Comparison of ENCODE assay signal across 10 cellular contexts in genomic region chr4:16893141-16893571, GRCh38. TPM values are rescaled to one million over a fixed set of nuclear protein-coding genes. Genes with fewer than 3 reads are reported as not detected.
A peak's percentile ranks its signal among the peaks of the same experiment; 100 is the strongest.
DNase-seq lines count a peak whose midpoint lies in the region; ATAC-seq, FAIRE-seq and TF ChIP-seq lines count a peak whose summit lies in the region.
"Had no signal": no experiment of that assay in that cellular context is flagged by ENCODE, and none has a peak within 500 bp of the region (broad histone marks: within the 10 kb centered on the region; RNA-seq: fewer than 3 reads in every experiment).

No MANE protein-coding gene starts in this region.

- H3K36me3 Mint-ChIP-seq in CD8-positive, alpha-beta memory T cell = no peaks in the 10 kb centered on the region

- no peak for TF ChIP-seq CTCF in Loucy (conservative IDR thresholded peaks at IDR 0.05; ENCODE audit: low read length)
- TF ChIP-seq CTCF in endothelial cell of umbilical vein (IDR thresholded peaks at IDR 0.05; ENCODE audit: extremely low read depth in 1 of 2, insufficient read depth in 1 of 2, low read depth in 1 of 2, low read length in 2 of 2) = no peak
- no peak for TF ChIP-seq CTCF in osteoblast (IDR thresholded peaks at IDR 0.05; ENCODE audit: extremely low read depth, low read depth, low read length)
- no peak for TF ChIP-seq CTCF in omental fat pad (IDR thresholded peaks at IDR 0.05)

- H3K4me2 ChIP-seq in Loucy (ENCODE audit: low read depth, low read length, poor library complexity, severe bottlenecking) = peak overlapping the region; percentile 29
- peak overlapping the region; percentile 94 for H3K4me2 ChIP-seq in endothelial cell of umbilical vein (ENCODE audit: insufficient read depth, low read length)
- peak overlapping the region; percentile 76 for H3K4me2 ChIP-seq in osteoblast (ENCODE audit: insufficient read depth, low read length)
- H3K4me2 ChIP-seq: KMS-11 had no signal

- H3K36me3 ChIP-seq in CD8-positive, alpha-beta memory T cell (ENCODE audit: insufficient read depth, low read length) = no peaks in the 10 kb centered on the region
- no peaks in the 10 kb centered on the region for H3K36me3 ChIP-seq in Loucy (ENCODE audit: insufficient read depth, low read length)
- peaks cover 0 to 2% of the 10 kb centered on the region in 2 experiments for H3K36me3 ChIP-seq in endothelial cell of umbilical vein (ENCODE audit: control insufficient read depth in 2 of 2, extremely low read depth in 1 of 2, insufficient read depth in 2 of 2, low read length in 2 of 2)
- peaks cover 4% of the 10 kb centered on the region for H3K36me3 ChIP-seq in osteoblast (ENCODE audit: insufficient read depth, low read length)

- no peak for TF ChIP-seq POLR2A in endothelial cell of umbilical vein (IDR thresholded peaks at IDR 0.05; ENCODE audit: low read depth, low read length)

- H3K27ac ChIP-seq in CD8-positive, alpha-beta memory T cell (ENCODE audit: low read depth, low read length) = no peak overlapping the region
- H3K27ac ChIP-seq in endothelial cell of umbilical vein (ENCODE audit: insufficient read depth, low read depth, low read length) = peak overlapping the region; percentile 61
- H3K27ac ChIP-seq in osteoblast (ENCODE audit: low read depth, low read length) = peak overlapping the region; percentile 80
- H3K27ac ChIP-seq: KMS-11 had no signal

- H3K9me3 Mint-ChIP-seq in CD8-positive, alpha-beta memory T cell = no peaks in the 10 kb centered on the region

- 0 out of 2 replicates have a peak overlapping the region, but pooled peaks have one; percentile 23 for H2AFZ ChIP-seq in Loucy (ENCODE audit: low read length)
- H2AFZ ChIP-seq in endothelial cell of umbilical vein (ENCODE audit: low read depth, low read length) = peak overlapping the region; percentile 36
- H2AFZ ChIP-seq in osteoblast (ENCODE audit: low read length) = peak overlapping the region; percentile 61

- H3K4me3 Mint-ChIP-seq in CD8-positive, alpha-beta memory T cell = peak overlapping the region in 6 of 7 donors; percentile 20 to 76 (median 58)

- H4K20me1 ChIP-seq in Loucy (ENCODE audit: insufficient read depth, low read length, poor library complexity, severe bottlenecking) (no peaks in the 10 kb centered on the region), endothelial cell of umbilical vein (replicated peaks; ENCODE audit: control insufficient read depth, extremely low read depth, insufficient read depth, low read length) (no peaks in the 10 kb centered on the region), osteoblast (ENCODE audit: insufficient read depth, low read length) (no peaks in the 10 kb centered on the region)

- POLR2A ChIA-PET in CD8-positive, alpha-beta memory T cell (lab: Charles Lee) = no interaction called here
- POLR2A ChIA-PET in endothelial cell of umbilical vein (lab: Charles Lee) = interaction anchor here (0.6 kb wide), 1 partner anchor 35 kb away, joined by 4 read pairs; no protein-coding TSS in a partner anchor

- dilution Hi-C loops in endothelial cell of umbilical vein (cut with MboI; ENCODE audit: extremely low pct_ligation_motif_present, low sequenced_read_pairs) = no loop called here

- no TSS peak for BruUV-seq in endothelial cell of umbilical vein (replicated peaks; lab: Mats Ljungman, UMichigan)

- no peaks in the 10 kb centered on the region for H3K9me2 ChIP-seq in Loucy (replicated peaks; ENCODE audit: low read depth, low read length)

- H3K27me3 ChIP-seq in CD8-positive, alpha-beta memory T cell (ENCODE audit: insufficient read depth, low read length, poor library complexity, severe bottlenecking) = no peaks in the 10 kb centered on the region
- H3K27me3 ChIP-seq in Loucy (ENCODE audit: insufficient read depth, low read length, poor library complexity, severe bottlenecking) (no peaks in the 10 kb centered on the region), endothelial cell of umbilical vein (ENCODE audit: control insufficient read depth in 2 of 2, insufficient read depth in 2 of 2, low read length in 2 of 2) (no peaks in the 10 kb centered on the region), osteoblast (ENCODE audit: insufficient read depth, low read length) (no peaks in the 10 kb centered on the region)

- H3K9me1 ChIP-seq in endothelial cell of umbilical vein (replicated peaks; ENCODE audit: control insufficient read depth, extremely low read depth, insufficient read depth, low read length) = no peaks in the 10 kb centered on the region

- CTCF ChIA-PET in CD8-positive, alpha-beta memory T cell (lab: Charles Lee) = no interaction called here
- CTCF ChIA-PET in endothelial cell of umbilical vein (lab: Charles Lee) = interaction anchor here (0.6 to 2.8 kb wide), 9 partner anchors 11 to 656 kb away, joined by 3 to 9 read pairs (median 4); no protein-coding TSS in a partner anchor

- H3K9ac ChIP-seq in Loucy (ENCODE audit: low read depth, low read length, poor library complexity, severe bottlenecking) (no peak overlapping the region), endothelial cell of umbilical vein (replicated peaks; ENCODE audit: extremely low read depth, insufficient read depth, low read length) (peak overlapping the region; percentile 70)
- H3K9ac ChIP-seq: KMS-11 had no signal

- FAIRE-seq in endothelial cell of umbilical vein (lab: Jason Lieb, UNC) = no peak

- H3K27me3 Mint-ChIP-seq in CD8-positive, alpha-beta memory T cell = peaks cover 4 to 14% of the 10 kb centered on the region in 2 donors

- H3F3A ChIP-seq in Loucy (ENCODE audit: low read depth) = no peaks in the 10 kb centered on the region

- no peaks in the 10 kb centered on the region for H3K79me2 ChIP-seq in Loucy (ENCODE audit: insufficient read depth, low read length)
- H3K79me2 ChIP-seq in endothelial cell of umbilical vein (ENCODE audit: control insufficient read depth, insufficient read depth, low read length) = peaks cover 73% of the 10 kb centered on the region
- peaks cover 86% of the 10 kb centered on the region for H3K79me2 ChIP-seq in osteoblast (ENCODE audit: insufficient read depth, low read length)

- no peak for DNase-seq in CD8-positive, alpha-beta memory T cell
- DNase-seq in endothelial cell of umbilical vein (ENCODE audit: low read depth, low spot score) = peak; percentile 51
- DNase-seq in osteoblast (ENCODE audit: insufficient read length, low spot score, missing footprints) = no peak
- DNase-seq in cerebellum (ENCODE audit: low spot score) = no peak
- no peak for DNase-seq in medulla oblongata (ENCODE audit: extremely low spot score)
- no peak for DNase-seq in omental fat pad (ENCODE audit: low spot score)
- DNase-seq: NCI-H526 had no signal

- no peaks in the 10 kb centered on the region for H3K9me3 ChIP-seq in CD8-positive, alpha-beta memory T cell (ENCODE audit: low read length)
- H3K9me3 ChIP-seq in Loucy (ENCODE audit: insufficient read depth, low read depth, low read length) (no peaks in the 10 kb centered on the region), endothelial cell of umbilical vein (replicated peaks; ENCODE audit: control insufficient read depth, insufficient read depth, low read length) (no peaks in the 10 kb centered on the region), osteoblast (ENCODE audit: low read depth, low read length) (no peaks in the 10 kb centered on the region)

- H3K4me1 Mint-ChIP-seq in CD8-positive, alpha-beta memory T cell = peaks cover 51 to 64% (median 58%) of the 10 kb centered on the region in 3 donors

- H3K4me1 ChIP-seq in CD8-positive, alpha-beta memory T cell (ENCODE audit: insufficient read depth, low read length) = peaks cover 50% of the 10 kb centered on the region
- H3K4me1 ChIP-seq in Loucy (ENCODE audit: insufficient read depth, low read length, poor library complexity, severe bottlenecking) (peaks cover 5% of the 10 kb centered on the region), endothelial cell of umbilical vein (ENCODE audit: control insufficient read depth, extremely low read depth, insufficient read depth, low read length) (peaks cover 66% of the 10 kb centered on the region), osteoblast (ENCODE audit: insufficient read depth, low read length) (peaks cover 40% of the 10 kb centered on the region)

- H3K4me3 ChIP-seq in CD8-positive, alpha-beta memory T cell (ENCODE audit: low read length) = no peak overlapping the region
- peak overlapping the region; percentile 22 for H3K4me3 ChIP-seq in Loucy (ENCODE audit: low read length, poor library complexity, severe bottlenecking)
- H3K4me3 ChIP-seq in endothelial cell of umbilical vein (replicated peaks in 1 of 3; ENCODE audit: insufficient read depth in 1 of 3, low read depth in 1 of 3, low read length in 3 of 3) = peak overlapping the region; percentile 10 to 59 (median 42)
- peak overlapping the region; percentile 61 for H3K4me3 ChIP-seq in osteoblast (ENCODE audit: insufficient read depth, low read length)

- H3K27ac Mint-ChIP-seq in CD8-positive, alpha-beta memory T cell = peak overlapping the region in 6 of 8 donors; percentile 33 to 82 (median 55)

- intact Hi-C loops in endothelial cell of umbilical vein (cut with micrococcal nuclease) = loop anchor here (10.0 kb wide), 1 partner anchor 208 kb away; no protein-coding TSS in a partner anchor

- ATAC-seq in omental fat pad (ENCODE audit: low FRiP score) = no peak

TF ChIP-seq in endothelial cell of umbilical vein, 7 proteins besides CTCF, POLR2A, EP300 and RAD21 (continues in another document):
- TF ChIP-seq POLR2AphosphoS5 (IDR thresholded peaks at IDR 0.05; ENCODE audit: insufficient read depth, low read depth, low read length) (no peak), MAX (IDR thresholded peaks at IDR 0.05; ENCODE audit: insufficient read depth, insufficient read length) (no peak), EZH2 (IDR thresholded peaks at IDR 0.05; ENCODE audit: borderline replicate concordance, low read depth, low read length, severe bottlenecking) (no peak), FOS (IDR thresholded peaks at IDR 0.05; ENCODE audit: borderline replicate concordance, insufficient read depth, low read length) (no peak), GATA2 (IDR thresholded peaks at IDR 0.05; ENCODE audit: insufficient read depth, insufficient read length, low read depth, low read length) (no peak)

RNA-seq across cellular contexts. Expression of gene LDB2, which starts 5.3 kb away (rescaled TPM):
- total RNA-seq in CD8-positive, alpha-beta memory T cell = not detected
- polyA plus RNA-seq in CD8-positive, alpha-beta memory T cell = not detected
- total RNA-seq in endothelial cell of umbilical vein (80.9 and 127 TPM in 2 replicates), osteoblast (18.8 and 21.8 TPM in 2 replicates), cerebellum (34.9 TPM), omental fat pad (100 to 1,000 TPM in 1 of 4 donors, 10 to 100 TPM in 3; 33.7 to 191 (median 43.5) TPM)
- 177 and 223 TPM in 2 replicates for polyA plus RNA-seq in endothelial cell of umbilical vein
- 96.2 and 115 TPM in 2 replicates for polyA plus RNA-seq in endothelial cell of umbilical vein (2011; cell fraction: cytosol; rRNA removed)
- polyA plus RNA-seq in endothelial cell of umbilical vein (2011; cell fraction: nucleus; rRNA removed) = 206 and 233 TPM in 2 replicates
- polyA plus RNA-seq in endothelial cell of umbilical vein (2012) = 33.8 and 37.8 TPM in 2 replicates
- 1,293 and 1,561 TPM in 2 replicates for polyA minus RNA-seq in endothelial cell of umbilical vein
- not detected for polyA minus RNA-seq in endothelial cell of umbilical vein (2011; cell fraction: cytosol; rRNA and poly(A)+ RNA removed)
- polyA minus RNA-seq in endothelial cell of umbilical vein (2011; cell fraction: nucleus; rRNA and poly(A)+ RNA removed) = 1,432 and 1,514 TPM in 2 replicates
- total RNA-seq: T-helper 1 cell treated with Interleukin-12 subunit alpha and Interleukin-12 subunit beta and Interleukin-4 antibody, amounts not matched to agents 30 ng/mL and 1 ng/mL, for 36 hours had no signal

Comparison
In these comparisons a context has a peak if more than half of its experiments do, and no peak if none do; other contexts are left out.
1. H3K4me2 ChIP-seq: peak in every context shown above with its lines; median percentile 94 in endothelial cell of umbilical vein; 76 in osteoblast; 29 in Loucy.
2. RNA of gene LDB2, which starts 5.3 kb away (total RNA-seq): 80.9 to 127 TPM in endothelial cell of umbilical vein, 33.7 to 191 TPM in omental fat pad, 34.9 TPM in cerebellum (single experiment) and 18.8 to 21.8 TPM in osteoblast; not detected in CD8-positive, alpha-beta memory T cell; every median in the first group is over 10 times any median in the second.
3. Peak in every context shown above with its lines, with median percentiles within 50 percentile points of each other: H2AFZ ChIP-seq.